Comparison of ENCODE assay signal across 21 cellular contexts in genomic region chr1:210483821-210484220, GRCh38.
"Had no signal": no experiment of that assay in that cellular context is flagged by ENCODE, and none has a peak within 500 bp of the region (broad histone marks: within the 10 kb centered on the region; RNA-seq: fewer than 3 reads in every experiment).

No MANE protein-coding gene starts in this region.

- H3K27ac ChIP-seq: SJSA1 had no signal

- H3K9me3 ChIP-seq: SJSA1, SK-N-SH had no signal

- ATAC-seq: HepG2 had no signal

- H3K27me3 ChIP-seq: SJSA1 had no signal

- H3K4me2 ChIP-seq: SK-N-SH had no signal

- H3K36me3 ChIP-seq: SJSA1 had no signal

- H3K9ac ChIP-seq: SK-N-SH had no signal

- H3K4me3 ChIP-seq: SJSA1 had no signal

- DNase-seq: IMR-90, Karpas-422, KG1, MM.1S, NCI-H1092 treated with DMSO at 0.1 percent for 48 hours, NCI-H1436, NCI-H187, NCI-H2029, NCI-H2171 treated with DMSO at 0.1 percent for 48 hours, NCI-H226, NCI-H446, NCI-H510A, NCI-H524 treated with DMSO at 0.1 percent for 48 hours, NCI-H69, NCI-H774, Right ventricle myocardium superior, RPMI8226, SIG-M5, SK-N-SH had no signal

- H3K4me1 ChIP-seq: SJSA1 had no signal
